In genomic region chr7:134514106-134514505, GRCh38 we compare ENCODE assay signal across 9 cellular contexts. TPM values are rescaled to one million over a fixed set of nuclear protein-coding genes. Genes with fewer than 3 reads are reported as not detected.
A peak's percentile ranks its signal among the peaks of the same experiment; 100 is the strongest.
DNase-seq lines count a peak whose midpoint lies in the region; ATAC-seq, FAIRE-seq and TF ChIP-seq lines count a peak whose summit lies in the region.
"Had no signal": no experiment of that assay in that cellular context is flagged by ENCODE, and none has a peak within 500 bp of the region (broad histone marks: within the 10 kb centered on the region; RNA-seq: fewer than 3 reads in every experiment).

No MANE protein-coding gene starts in this region.

- DNase-seq in HepG2 (ENCODE audit: low spot score) (no peak), right lobe of liver (no peak), M059J (ENCODE audit: low read depth) (peak; percentile 27), GM12878 (ENCODE audit: low read depth, low spot score) (no peak), Peyer's patch (no peak), SKM-1 treated with dmso at 0.1 percent for 144 hours (lab: John Stamatoyannopoulos, UW; ENCODE audit: unreplicated experiment) (no peak)
- no peak for DNase-seq in activated naive CD4-positive, alpha-beta T cell treated with anti-CD3 and anti-CD28 coated beads, Interleukin-2, amount 10 ng/mL, durations not matched to agents 7 days and 5 days

- FAIRE-seq in HepG2 (lab: Jason Lieb, UNC) (no peak), GM12878 (lab: Jason Lieb, UNC) (no peak)

- in situ Hi-C loops in HepG2 (cut with HindIII; ENCODE audit: extremely low pct_ligation_motif_present, low pct_unique_long_range_greater_than_20kb): loop anchor here (5.0 kb wide), 2 partner anchors 82 to 88 kb away; no protein-coding TSS in a partner anchor
- in situ Hi-C loops in GM12878 (cut with MboI): loop anchor here (5.0 kb wide), 2 partner anchors 82 to 88 kb away; no protein-coding TSS in a partner anchor

- H3K36me3 ChIP-seq in HepG2 (replicated peaks in 1 of 2; ENCODE audit: control insufficient read depth in 1 of 2, insufficient read depth in 2 of 2, low read length in 2 of 2): no peaks in the 10 kb centered on the region
- H3K36me3 ChIP-seq in right lobe of liver: no peaks in the 10 kb centered on the region
- H3K36me3 ChIP-seq in GM12878 (ENCODE audit: control insufficient read depth in 2 of 2, insufficient read depth in 2 of 2, low read length in 1 of 2): no peaks in the 10 kb centered on the region
- H3K36me3 ChIP-seq in Peyer's patch: no peaks in the 10 kb centered on the region
- H3K36me3 ChIP-seq: BE2C had no signal

- peaks cover 16% of the 10 kb centered on the region for H3K27me3 Mint-ChIP-seq in activated naive CD4-positive, alpha-beta T cell treated with anti-CD3 and anti-CD28 coated beads, Interleukin-2, amount 10 ng/mL, durations not matched to agents 7 days and 5 days

- POLR2A ChIA-PET in HepG2 (lab: Yijun Ruan, JAX): no interaction called here
- POLR2A ChIA-PET in GM12878 (lab: Charles Lee): no interaction called here

- no peak overlapping the region for H3K4me3 Mint-ChIP-seq in activated naive CD4-positive, alpha-beta T cell treated with anti-CD3 and anti-CD28 coated beads, Interleukin-2, amount 10 ng/mL, durations not matched to agents 7 days and 5 days

- H3K27ac ChIP-seq in HepG2 (ENCODE audit: extremely low read length, insufficient read depth, low read length) (no peak overlapping the region), right lobe of liver (no peak overlapping the region), GM12878 (ENCODE audit: control insufficient read depth, insufficient read depth) (no peak overlapping the region), Peyer's patch (no peak overlapping the region)

- H2AFZ ChIP-seq in HepG2 (ENCODE audit: low read length): no peak overlapping the region
- no peak overlapping the region for H2AFZ ChIP-seq in GM12878 (ENCODE audit: control insufficient read depth, low read depth, low read length)

- SMC1A ChIA-PET in GM12878 (lab: Charles Lee; ENCODE audit: uncharacterized antibody, unreplicated experiment): interaction anchor here (0.6 to 6.7 kb wide), 11 partner anchors 33 to 760 kb away, joined by 3 to 75 read pairs (median 5); partner anchors contain the start of gene AKR1B15

- no TSS peak for BruUV-seq in HepG2 (replicated peaks; lab: Mats Ljungman, UMichigan)
- BruUV-seq in GM12878 (replicated peaks; lab: Mats Ljungman, UMichigan): no TSS peak

- H3K27ac Mint-ChIP-seq in activated naive CD4-positive, alpha-beta T cell treated with anti-CD3 and anti-CD28 coated beads, Interleukin-2, amount 10 ng/mL, durations not matched to agents 7 days and 5 days: no peak overlapping the region
- H3K27ac Mint-ChIP-seq: CD4-positive, alpha-beta memory T cell had no signal

- 0% methylated on average over 1 of the region's 1 CpG for WGBS in HepG2 (ENCODE audit: low lambda C conversion rate)
- 13% methylated on average over 1 of the region's 1 CpG for WGBS in right lobe of liver (ENCODE audit: insufficient coverage, low coverage, low lambda C conversion rate, missing lambda C conversion rate)
- 0% methylated on average over 1 of the region's 1 CpG for whole genome bisulfite sequencing in GM12878 (ENCODE audit: insufficient coverage, insufficient replicate concordance, low lambda C conversion rate, missing lambda C conversion rate)

- ATAC-seq in HepG2 (peak; percentile 36; the same call in 2 of the 3 replicates), right lobe of liver (no peak), GM12878 (peak; percentile 28)

- TF ChIP-seq RAD21 in HepG2 (CRISPR knock-in tag; IDR thresholded peaks at IDR 0.05) (no peak), GM12878 (IDR thresholded peaks at IDR 0.05; ENCODE audit: insufficient read depth, low read depth, low read length) (no peak)

- RAD21 ChIA-PET in GM12878 (lab: Charles Lee; ENCODE audit: unreplicated experiment): interaction anchor here (1.0 to 2.1 kb wide), 7 partner anchors 34 to 98 kb away, joined by 3 to 23 read pairs (median 9); no protein-coding TSS in a partner anchor

- H3K4me1 ChIP-seq in HepG2 (ENCODE audit: insufficient read depth, low read length): no peaks in the 10 kb centered on the region
- H3K4me1 ChIP-seq in right lobe of liver: peaks cover 0 to 6% (median 0%) of the 10 kb centered on the region in 4 donors
- no peaks in the 10 kb centered on the region for H3K4me1 ChIP-seq in GM12878 (ENCODE audit: control insufficient read depth, insufficient read depth, low read length)
- no peaks in the 10 kb centered on the region for H3K4me1 ChIP-seq in Peyer's patch
- H3K4me1 ChIP-seq: BE2C had no signal

- TF ChIP-seq POLR2A in HepG2 (IDR thresholded peaks at IDR 0.05; ENCODE audit: insufficient read depth in 1 of 2, low read depth in 2 of 2, low read length in 2 of 2) (no peak), right lobe of liver (IDR thresholded peaks at IDR 0.05) (no peak), GM12878 (IDR thresholded peaks at IDR 0.05; ENCODE audit: low read depth, low read length) (no peak), Peyer's patch (IDR thresholded peaks at IDR 0.05) (no peak)

- intact Hi-C loops in HepG2 (cut with micrococcal nuclease; ENCODE audit: unreplicated experiment): loop anchor here (1.0 to 2.0 kb wide), 2 partner anchors 39 to 92 kb away; no protein-coding TSS in a partner anchor
- intact Hi-C loops in right lobe of liver (cut with DNase I): loop anchor here (10.0 kb wide), 3 partner anchors 59 to 91 kb away; partner anchors contain the start of gene AKR1B1 (in 1 of the 2)
- intact Hi-C loops in GM12878 (cut with micrococcal nuclease; ENCODE audit: unreplicated experiment): loop anchor here (1.0 to 10.0 kb wide), 3 partner anchors 33 to 431 kb away; partner anchors contain the start of gene AKR1B15

- H3K4me1 Mint-ChIP-seq in activated naive CD4-positive, alpha-beta T cell treated with anti-CD3 and anti-CD28 coated beads, Interleukin-2, amount 10 ng/mL, durations not matched to agents 7 days and 5 days: no peaks in the 10 kb centered on the region

- TF ChIP-seq EP300 in HepG2 (IDR thresholded peaks at IDR 0.05; ENCODE audit: low read depth in 2 of 2, low read length in 2 of 2) (no peak), HepG2 (CRISPR knock-in tag; IDR thresholded peaks at IDR 0.05; ENCODE audit: borderline replicate concordance) (no peak), GM12878 (IDR thresholded peaks at IDR 0.05; ENCODE audit: borderline replicate concordance in 1 of 2, control insufficient read depth in 1 of 2, low read depth in 2 of 2, low read length in 2 of 2) (no peak)

- H3K27me3 ChIP-seq in HepG2 (ENCODE audit: control insufficient read depth in 1 of 2, insufficient read depth in 2 of 2, low read length in 2 of 2): peaks cover 2 to 5% of the 10 kb centered on the region in 2 experiments; a peak in 3 of 5 replicates
- H3K27me3 ChIP-seq in right lobe of liver: no peaks in the 10 kb centered on the region
- H3K27me3 ChIP-seq in GM12878 (replicated peaks in 1 of 2; ENCODE audit: control insufficient read depth in 2 of 2, insufficient read depth in 2 of 2, low read length in 1 of 2): no peaks in the 10 kb centered on the region; a peak in 1 of 4 replicates
- H3K27me3 ChIP-seq in Peyer's patch: no peaks in the 10 kb centered on the region

- TF ChIP-seq CTCF in HepG2 (CRISPR knock-in tag; IDR thresholded peaks at IDR 0.05) (no peak), right lobe of liver (IDR thresholded peaks at IDR 0.05) (no peak), GM12878 (IDR thresholded peaks at IDR 0.05 in 2 of 3, conservative IDR thresholded peaks at IDR 0.05 in 1 of 3; ENCODE audit: control insufficient read depth in 2 of 3, extremely low read depth in 1 of 3, insufficient read depth in 1 of 3, low read depth in 3 of 3, low read length in 3 of 3) (no peak), Peyer's patch (IDR thresholded peaks at IDR 0.05) (no peak)

- no peaks in the 10 kb centered on the region for H3K36me3 Mint-ChIP-seq in activated naive CD4-positive, alpha-beta T cell treated with anti-CD3 and anti-CD28 coated beads, Interleukin-2, amount 10 ng/mL, durations not matched to agents 7 days and 5 days
- H3K36me3 Mint-ChIP-seq: CD4-positive, alpha-beta memory T cell had no signal

- H3K9me3 ChIP-seq in HepG2 (ENCODE audit: low read length) (no peaks in the 10 kb centered on the region), right lobe of liver (no peaks in the 10 kb centered on the region), GM12878 (replicated peaks; ENCODE audit: control insufficient read depth, insufficient read depth, low read length) (no peaks in the 10 kb centered on the region), Peyer's patch (no peaks in the 10 kb centered on the region)
- H3K9me3 ChIP-seq: BE2C had no signal

- no peak overlapping the region for H3K4me3 ChIP-seq in HepG2 (replicated peaks in 1 of 3; ENCODE audit: insufficient read depth in 1 of 3, low read depth in 2 of 3, low read length in 3 of 3)
- no peak overlapping the region for H3K4me3 ChIP-seq in right lobe of liver
- H3K4me3 ChIP-seq in GM12878: no peak overlapping the region
- no peak overlapping the region for H3K4me3 ChIP-seq in Peyer's patch

- CTCF ChIA-PET in HepG2 (lab: Yijun Ruan, JAX; ENCODE audit: low intra/inter-chr PET ratio, low total read pairs) (interaction anchor here (1.0 to 4.8 kb wide), 7 partner anchors 33 to 92 kb away, joined by 3 to 68 read pairs (median 5); no protein-coding TSS in a partner anchor), GM12878 (lab: Yijun Ruan, JAX) (interaction anchor here (0.6 to 7.5 kb wide), 34 partner anchors 10 to 431 kb away, joined by 3 to 129 read pairs (median 5); partner anchors contain the start of genes AKR1B1, AKR1B10 and AKR1B15)
- CTCF ChIA-PET in activated naive CD4-positive, alpha-beta T cell treated with anti-CD3 and anti-CD28 coated beads, Interleukin-2, amount 10 ng/mL, durations not matched to agents 7 days and 5 days (lab: Charles Lee): interaction anchor here (0.6 to 5.1 kb wide), 28 partner anchors 13 to 1559 kb away, joined by 3 to 71 read pairs (median 3); partner anchors contain the start of gene AKR1B10

- H4K20me1 ChIP-seq in HepG2 (ENCODE audit: insufficient read depth, low read length) (no peaks in the 10 kb centered on the region), GM12878 (ENCODE audit: control insufficient read depth, insufficient read depth) (no peaks in the 10 kb centered on the region)

- no peak overlapping the region for H3K9ac ChIP-seq in HepG2 (ENCODE audit: insufficient read depth, low read depth, low read length)
- H3K9ac ChIP-seq in GM12878 (ENCODE audit: control insufficient read depth, insufficient read depth, low read length): no peak overlapping the region

- H3K9me3 Mint-ChIP-seq in activated naive CD4-positive, alpha-beta T cell treated with anti-CD3 and anti-CD28 coated beads, Interleukin-2, amount 10 ng/mL, durations not matched to agents 7 days and 5 days: no peaks in the 10 kb centered on the region

- H3K79me2 ChIP-seq in HepG2 (ENCODE audit: insufficient read depth, low read length) (no peaks in the 10 kb centered on the region), GM12878 (ENCODE audit: control insufficient read depth, insufficient read depth, low read length) (no peaks in the 10 kb centered on the region)

- no peak overlapping the region for H3K4me2 ChIP-seq in HepG2 (ENCODE audit: low read depth, low read length)
- H3K4me2 ChIP-seq in GM12878 (ENCODE audit: control insufficient read depth, insufficient read depth): no peak overlapping the region

RNA-seq across cellular contexts. Expression of gene AKR1B10, which starts 13.3 kb away (rescaled TPM):
- total RNA-seq in HepG2 (2016; rRNA removed; fragmentation: Illumina TruSeq; extraction: Trizol): 124 and 175 TPM in 2 replicates
- total RNA-seq in HepG2 (2016; cell fraction: cytosol; rRNA removed; fragmentation: Illumina TruSeq; extraction: Trizol; ENCODE audit: low read depth): 27.1 and 31.4 TPM in 2 replicates
- total RNA-seq in HepG2 (2016; cell fraction: insoluble cytoplasmic fraction; rRNA removed; fragmentation: Illumina TruSeq; extraction: Trizol): 133 and 188 TPM in 2 replicates
- total RNA-seq in HepG2 (2016; cell fraction: membrane; rRNA removed; fragmentation: Illumina TruSeq; extraction: Trizol): 39.0 and 40.9 TPM in 2 replicates
- total RNA-seq in HepG2 (2016; cell fraction: nucleus; rRNA removed; fragmentation: Illumina TruSeq; extraction: Trizol): 53.1 and 55.3 TPM in 2 replicates
- polyA plus RNA-seq in HepG2 (2011; rRNA removed): 8.8 and 14.2 TPM in 2 replicates
- 9.4 and 12.0 TPM in 2 replicates for polyA plus RNA-seq in HepG2 (2011; cell fraction: cytosol; rRNA removed)
- 4.4 and 5.1 TPM in 2 replicates for polyA plus RNA-seq in HepG2 (2011; cell fraction: nucleus; rRNA removed)
- polyA plus RNA-seq in HepG2 (2012): 18.1 and 45.4 TPM in 2 replicates
- polyA plus RNA-seq in HepG2 (2016; cell fraction: cytosol; fragmentation: Illumina TruSeq; extraction: Trizol; ENCODE audit: low read depth): 20.9 and 22.4 TPM in 2 replicates
- polyA plus RNA-seq in HepG2 (2016; cell fraction: insoluble cytoplasmic fraction; fragmentation: Illumina TruSeq; extraction: Trizol; ENCODE audit: low read depth): 152 and 168 TPM in 2 replicates
- polyA plus RNA-seq in HepG2 (2016; cell fraction: membrane; fragmentation: Illumina TruSeq; extraction: Trizol; ENCODE audit: low read depth): 29.1 and 36.2 TPM in 2 replicates
- polyA plus RNA-seq in HepG2 (2016; cell fraction: nucleus; fragmentation: Illumina TruSeq; extraction: Trizol; ENCODE audit: insufficient read depth, low read depth): 89.8 and 96.1 TPM in 2 replicates
- polyA minus RNA-seq in HepG2 (2011; rRNA and poly(A)+ RNA removed; ENCODE audit: low replicate concordance): 2.2 and 5.8 TPM in 2 replicates
- polyA minus RNA-seq in HepG2 (2011; cell fraction: cytosol; rRNA and poly(A)+ RNA removed): 8.0 TPM in 2 replicates
- 3.2 and 4.4 TPM in 2 replicates for polyA minus RNA-seq in HepG2 (2011; cell fraction: nucleus; rRNA and poly(A)+ RNA removed)
- total RNA-seq in right lobe of liver: 100 to 1,000 TPM in 3 of 6 experiments, 10 to 100 TPM in 1, 1 to 10 TPM in 2; 1.8 to 673 (median 306) TPM
- total RNA-seq in M059J (2014; rRNA removed; shearing (Covaris generic)): 11.6 and 12.6 TPM in 2 replicates
- total RNA-seq in GM12878 (2013; cell fraction: nucleolus; rRNA removed): not detected in 2 replicates
- not detected in 2 replicates for total RNA-seq in GM12878 (2014; rRNA removed)
- not detected in 2 replicates for total RNA-seq in GM12878 (2014; rRNA removed; fragmentation: Illumina TruSeq; extraction: Trizol)
- total RNA-seq in GM12878 (2021): 0.48 TPM in 1 of 2 replicates, not detected in the other
- not detected for polyA plus RNA-seq in GM12878 (2011; ENCODE audit: low read depth)
- not detected in 2 replicates for polyA plus RNA-seq in GM12878 (2011; rRNA removed)
- not detected in 2 replicates for polyA plus RNA-seq in GM12878 (2011; cell fraction: cytosol; rRNA removed)
- polyA plus RNA-seq in GM12878 (2011; cell fraction: nucleus; rRNA removed): not detected in 2 replicates
- not detected in 2 replicates for polyA plus RNA-seq in GM12878 (2012)
- polyA plus RNA-seq in GM12878 (2014; fragmentation: Illumina TruSeq; extraction: Trizol): not detected in 2 replicates
- polyA plus RNA-seq in GM12878 (2014; fragmentation: Nextera tagmentation; extraction: Ambion mirVana): not detected
- not detected in 2 replicates for polyA plus RNA-seq in GM12878 (2014; rRNA removed)
- not detected for polyA plus RNA-seq in GM12878 (2016; fragmentation: Nextera tagmentation; extraction: Ambion mirVana)
- polyA minus RNA-seq in GM12878 (2011; rRNA and poly(A)+ RNA removed): not detected in 2 replicates
- polyA minus RNA-seq in GM12878 (2011; cell fraction: cytosol; rRNA and poly(A)+ RNA removed): not detected in 2 replicates
- polyA minus RNA-seq in GM12878 (2011; cell fraction: nucleus; rRNA and poly(A)+ RNA removed): not detected in 2 replicates
- 100 to 1,000 TPM; 158 to 784 (median 455) TPM for total RNA-seq in Peyer's patch
- total RNA-seq: CD4-positive, alpha-beta memory T cell had no signal
- polyA plus RNA-seq: CD4-positive, alpha-beta memory T cell had no signal

RNA-seq across cellular contexts. Expression of gene AKR1B15, which starts 34.8 kb away (rescaled TPM):
- 0.77 and 1.2 TPM in 2 replicates for total RNA-seq in HepG2 (2016; rRNA removed; fragmentation: Illumina TruSeq; extraction: Trizol)
- total RNA-seq in HepG2 (2016; cell fraction: cytosol; rRNA removed; fragmentation: Illumina TruSeq; extraction: Trizol; ENCODE audit: low read depth): 0.18 TPM in 1 of 2 replicates, not detected in the other
- total RNA-seq in HepG2 (2016; cell fraction: insoluble cytoplasmic fraction; rRNA removed; fragmentation: Illumina TruSeq; extraction: Trizol): 1.3 and 1.6 TPM in 2 replicates
- 0.17 and 0.40 TPM in 2 replicates for total RNA-seq in HepG2 (2016; cell fraction: membrane; rRNA removed; fragmentation: Illumina TruSeq; extraction: Trizol)
- total RNA-seq in HepG2 (2016; cell fraction: nucleus; rRNA removed; fragmentation: Illumina TruSeq; extraction: Trizol): not detected in 2 replicates
- not detected in 2 replicates for polyA plus RNA-seq in HepG2 (2011; rRNA removed)
- 0.08 and 0.14 TPM in 2 replicates for polyA plus RNA-seq in HepG2 (2011; cell fraction: cytosol; rRNA removed)
- not detected in 2 replicates for polyA plus RNA-seq in HepG2 (2011; cell fraction: nucleus; rRNA removed)
- not detected in 2 replicates for polyA plus RNA-seq in HepG2 (2012)
- 0.20 and 0.22 TPM in 2 replicates for polyA plus RNA-seq in HepG2 (2016; cell fraction: cytosol; fragmentation: Illumina TruSeq; extraction: Trizol; ENCODE audit: low read depth)
- 1.4 and 2.1 TPM in 2 replicates for polyA plus RNA-seq in HepG2 (2016; cell fraction: insoluble cytoplasmic fraction; fragmentation: Illumina TruSeq; extraction: Trizol; ENCODE audit: low read depth)
- polyA plus RNA-seq in HepG2 (2016; cell fraction: membrane; fragmentation: Illumina TruSeq; extraction: Trizol; ENCODE audit: low read depth): 0.17 and 0.19 TPM in 2 replicates
- 0.81 and 1.5 TPM in 2 replicates for polyA plus RNA-seq in HepG2 (2016; cell fraction: nucleus; fragmentation: Illumina TruSeq; extraction: Trizol; ENCODE audit: insufficient read depth, low read depth)
- polyA minus RNA-seq in HepG2 (2011; rRNA and poly(A)+ RNA removed; ENCODE audit: low replicate concordance): 0.07 TPM in 1 of 2 replicates, not detected in the other
- not detected in 2 replicates for polyA minus RNA-seq in HepG2 (2011; cell fraction: cytosol; rRNA and poly(A)+ RNA removed)
- not detected in 2 replicates for polyA minus RNA-seq in HepG2 (2011; cell fraction: nucleus; rRNA and poly(A)+ RNA removed)
- total RNA-seq in right lobe of liver: 10 to 100 TPM in 1 of 6 experiments, 1 to 10 TPM in 3, not detected in 2; 1.8 to 40.4 (median 2.4) TPM
- total RNA-seq in M059J (2014; rRNA removed; shearing (Covaris generic)): 0.57 and 1.6 TPM in 2 replicates
- total RNA-seq in GM12878 (2013; cell fraction: nucleolus; rRNA removed): not detected in 2 replicates
- not detected in 2 replicates for total RNA-seq in GM12878 (2014; rRNA removed)
- not detected in 2 replicates for total RNA-seq in GM12878 (2014; rRNA removed; fragmentation: Illumina TruSeq; extraction: Trizol)
- total RNA-seq in GM12878 (2021): not detected in 2 replicates
- not detected for polyA plus RNA-seq in GM12878 (2011; ENCODE audit: low read depth)
- polyA plus RNA-seq in GM12878 (2011; rRNA removed): 0.09 TPM in 1 of 2 replicates, not detected in the other
- 0.04 TPM in 1 of 2 replicates, not detected in the other for polyA plus RNA-seq in GM12878 (2011; cell fraction: cytosol; rRNA removed)
- polyA plus RNA-seq in GM12878 (2011; cell fraction: nucleus; rRNA removed): 0.04 TPM in 1 of 2 replicates, not detected in the other
- not detected in 2 replicates for polyA plus RNA-seq in GM12878 (2012)
- not detected in 2 replicates for polyA plus RNA-seq in GM12878 (2014; fragmentation: Illumina TruSeq; extraction: Trizol)
- not detected for polyA plus RNA-seq in GM12878 (2014; fragmentation: Nextera tagmentation; extraction: Ambion mirVana)
- 0.06 TPM in 1 of 2 replicates, not detected in the other for polyA plus RNA-seq in GM12878 (2014; rRNA removed)
- not detected for polyA plus RNA-seq in GM12878 (2016; fragmentation: Nextera tagmentation; extraction: Ambion mirVana)
- polyA minus RNA-seq in GM12878 (2011; rRNA and poly(A)+ RNA removed): not detected in 2 replicates
- not detected in 2 replicates for polyA minus RNA-seq in GM12878 (2011; cell fraction: cytosol; rRNA and poly(A)+ RNA removed)
- not detected in 2 replicates for polyA minus RNA-seq in GM12878 (2011; cell fraction: nucleus; rRNA and poly(A)+ RNA removed)
- total RNA-seq in Peyer's patch: 1 to 10 TPM in 1 of 4 donors, not detected in 3; 1.9 TPM
- total RNA-seq: CD4-positive, alpha-beta memory T cell had no signal
- polyA plus RNA-seq: CD4-positive, alpha-beta memory T cell had no signal

RNA-seq across cellular contexts. Expression of gene AKR1B1, which starts 55.2 kb away (rescaled TPM):
- total RNA-seq in HepG2 (2016; rRNA removed; fragmentation: Illumina TruSeq; extraction: Trizol) (89.9 and 123 TPM in 2 replicates), right lobe of liver (10 to 100 TPM in 3 of 6 experiments, 1 to 10 TPM in 3; 6.9 to 18.1 (median 9.7) TPM), GM12878 (2014; rRNA removed) (34.6 and 40.4 TPM in 2 replicates), GM12878 (2014; rRNA removed; fragmentation: Illumina TruSeq; extraction: Trizol) (102 and 103 TPM in 2 replicates), GM12878 (2021) (113 and 118 TPM in 2 replicates), Peyer's patch (10 to 100 TPM in 3 of 4 donors, 1 to 10 TPM in 1; 3.9 to 59.4 (median 22.9) TPM)
- 18.6 and 21.8 TPM in 2 replicates for total RNA-seq in HepG2 (2016; cell fraction: cytosol; rRNA removed; fragmentation: Illumina TruSeq; extraction: Trizol; ENCODE audit: low read depth)
- 90.1 and 128 TPM in 2 replicates for total RNA-seq in HepG2 (2016; cell fraction: insoluble cytoplasmic fraction; rRNA removed; fragmentation: Illumina TruSeq; extraction: Trizol)
- total RNA-seq in HepG2 (2016; cell fraction: membrane; rRNA removed; fragmentation: Illumina TruSeq; extraction: Trizol): 35.9 and 44.9 TPM in 2 replicates
- total RNA-seq in HepG2 (2016; cell fraction: nucleus; rRNA removed; fragmentation: Illumina TruSeq; extraction: Trizol): 54.7 and 57.3 TPM in 2 replicates
- polyA plus RNA-seq in HepG2 (2011; rRNA removed) (110 and 133 TPM in 2 replicates), GM12878 (2011; rRNA removed) (209 and 252 TPM in 2 replicates), GM12878 (2014; fragmentation: Illumina TruSeq; extraction: Trizol) (109 and 147 TPM in 2 replicates), GM12878 (2014; fragmentation: Nextera tagmentation; extraction: Ambion mirVana) (100 to 1,000 TPM; 165 to 180 TPM), GM12878 (2014; rRNA removed) (141 and 144 TPM in 2 replicates), GM12878 (2016; fragmentation: Nextera tagmentation; extraction: Ambion mirVana) (100 to 1,000 TPM; 194 to 213 TPM)
- 110 and 134 TPM in 2 replicates for polyA plus RNA-seq in HepG2 (2011; cell fraction: cytosol; rRNA removed)
- polyA plus RNA-seq in HepG2 (2011; cell fraction: nucleus; rRNA removed): 174 and 175 TPM in 2 replicates
- 75.6 and 118 TPM in 2 replicates for polyA plus RNA-seq in HepG2 (2012)
- 34.8 and 35.7 TPM in 2 replicates for polyA plus RNA-seq in HepG2 (2016; cell fraction: cytosol; fragmentation: Illumina TruSeq; extraction: Trizol; ENCODE audit: low read depth)
- polyA plus RNA-seq in HepG2 (2016; cell fraction: insoluble cytoplasmic fraction; fragmentation: Illumina TruSeq; extraction: Trizol; ENCODE audit: low read depth): 202 TPM in 2 replicates
- polyA plus RNA-seq in HepG2 (2016; cell fraction: membrane; fragmentation: Illumina TruSeq; extraction: Trizol; ENCODE audit: low read depth): 50.2 and 53.2 TPM in 2 replicates
- polyA plus RNA-seq in HepG2 (2016; cell fraction: nucleus; fragmentation: Illumina TruSeq; extraction: Trizol; ENCODE audit: insufficient read depth, low read depth): 130 and 138 TPM in 2 replicates
- polyA minus RNA-seq in HepG2 (2011; rRNA and poly(A)+ RNA removed; ENCODE audit: low replicate concordance): 62.1 and 271 TPM in 2 replicates
- 22.2 and 30.0 TPM in 2 replicates for polyA minus RNA-seq in HepG2 (2011; cell fraction: cytosol; rRNA and poly(A)+ RNA removed)
- polyA minus RNA-seq in HepG2 (2011; cell fraction: nucleus; rRNA and poly(A)+ RNA removed): 30.1 and 34.6 TPM in 2 replicates
- total RNA-seq in M059J (2014; rRNA removed; shearing (Covaris generic)): 376 and 388 TPM in 2 replicates
- 30.5 and 34.3 TPM in 2 replicates for total RNA-seq in GM12878 (2013; cell fraction: nucleolus; rRNA removed)
- 65.1 TPM for polyA plus RNA-seq in GM12878 (2011; ENCODE audit: low read depth)
- 281 and 331 TPM in 2 replicates for polyA plus RNA-seq in GM12878 (2011; cell fraction: cytosol; rRNA removed)
- 199 and 201 TPM in 2 replicates for polyA plus RNA-seq in GM12878 (2011; cell fraction: nucleus; rRNA removed)
- polyA plus RNA-seq in GM12878 (2012): 80.5 and 87.1 TPM in 2 replicates
- 112 and 145 TPM in 2 replicates for polyA minus RNA-seq in GM12878 (2011; rRNA and poly(A)+ RNA removed)
- 37.7 and 46.6 TPM in 2 replicates for polyA minus RNA-seq in GM12878 (2011; cell fraction: cytosol; rRNA and poly(A)+ RNA removed)
- 27.9 and 47.8 TPM in 2 replicates for polyA minus RNA-seq in GM12878 (2011; cell fraction: nucleus; rRNA and poly(A)+ RNA removed)

Comparison
In these comparisons a context has a peak if more than half of its experiments do, and no peak if none do; other contexts are left out.
1. ATAC-seq: peak in HepG2 (single experiment) and GM12878 (single experiment); none in right lobe of liver (0 of 4).